In genomic region chr1:20486457-20487235, GRCh38 we compare ENCODE assay signal across 8 cellular contexts. TPM values are rescaled to one million over a fixed set of nuclear protein-coding genes. Genes with fewer than 3 reads are reported as not detected.
A peak's percentile ranks its signal among the peaks of the same experiment; 100 is the strongest.
DNase-seq lines count a peak whose midpoint lies in the region; ATAC-seq and TF ChIP-seq lines count a peak whose summit lies in the region.

No MANE protein-coding gene starts in this region.

- no peaks in the 10 kb centered on the region for H3K36me3 Mint-ChIP-seq in activated naive CD8-positive, alpha-beta T cell treated with anti-CD3 and anti-CD28 coated beads, Interleukin-2, amount 50 U/mL, for 24 hours (ENCODE audit: low read depth)

- peaks cover 19% of the 10 kb centered on the region for H3K4me1 Mint-ChIP-seq in activated naive CD8-positive, alpha-beta T cell treated with anti-CD3 and anti-CD28 coated beads, Interleukin-2, amount 50 U/mL, for 24 hours

- no peak for ATAC-seq in activated naive CD8-positive, alpha-beta T cell treated with anti-CD3 and anti-CD28 coated beads, Interleukin-2, amount 50 U/mL, for 24 hours
- ATAC-seq in GM18519 (IDR thresholded peaks at IDR 0.05; ENCODE audit: low FRiP score, unreplicated experiment) (no peak), HG03196 (IDR thresholded peaks at IDR 0.05; ENCODE audit: unreplicated experiment) (no peak)

- peaks cover 11% of the 10 kb centered on the region for H3K4me1 ChIP-seq in ovary (ENCODE audit: insufficient read depth)

- H3K4me3 Mint-ChIP-seq in activated naive CD8-positive, alpha-beta T cell treated with anti-CD3 and anti-CD28 coated beads, Interleukin-2, amount 50 U/mL, for 24 hours = peak overlapping the region; percentile 29

- H3K27ac ChIP-seq in ovary = peak overlapping the region; percentile 83 to 88

- H3K4me3 ChIP-seq in ovary = peak overlapping the region; percentile 81

- no peaks in the 10 kb centered on the region for H3K27me3 ChIP-seq in ovary

- WGBS in ovary, 3 donors = 1 to 2% (median 2%) methylated on average over 40 to 51 of the region's 51 CpGs

- no peaks in the 10 kb centered on the region for H3K9me3 Mint-ChIP-seq in activated naive CD8-positive, alpha-beta T cell treated with anti-CD3 and anti-CD28 coated beads, Interleukin-2, amount 50 U/mL, for 24 hours

- TF ChIP-seq POLR2A in ovary (IDR thresholded peaks at IDR 0.05) = peak; percentile 77

- H3K27ac Mint-ChIP-seq in activated naive CD8-positive, alpha-beta T cell treated with anti-CD3 and anti-CD28 coated beads, Interleukin-2, amount 50 U/mL, for 24 hours = no peak overlapping the region

- no peak for TF ChIP-seq CTCF in ovary (IDR thresholded peaks at IDR 0.05)

- H3K36me3 ChIP-seq in ovary = no peaks in the 10 kb centered on the region

- DNase-seq in DMS153 (lab: John Stamatoyannopoulos, UW) (peak; percentile 92), NCI-H1694 (lab: John Stamatoyannopoulos, UW) (peak; percentile 55), cardiac septum (ENCODE audit: low spot score) (peak; percentile 74), ovary (peak; percentile 91 to 95 (median 92))
- DNase-seq in activated naive CD8-positive, alpha-beta T cell treated with anti-CD3 and anti-CD28 coated beads, Interleukin-2, amount 50 U/mL, for 24 hours = no peak
- no peak for DNase-seq in activated CD4-positive, alpha-beta T cell treated with anti-CD3 and anti-CD28 coated beads, Interleukin-2, amount 50 U/mL, for 1 hour

- peaks cover 54% of the 10 kb centered on the region for H3K27me3 Mint-ChIP-seq in activated naive CD8-positive, alpha-beta T cell treated with anti-CD3 and anti-CD28 coated beads, Interleukin-2, amount 50 U/mL, for 24 hours

- intact Hi-C loops in cardiac septum (cut with DNase I) (loop anchor here (10.0 kb wide), 1 partner anchor 412 kb away; the partner anchor contains the start of gene PLA2G5), ovary (cut with DNase I) (no loop called here)

- H3K9me3 ChIP-seq in ovary = no peaks in the 10 kb centered on the region

- TF ChIP-seq EP300 in ovary (IDR thresholded peaks at IDR 0.05) = no peak

RNA-seq across cellular contexts. Expression of gene CAMK2N1, which starts 0.6 kb away (rescaled TPM):
- total RNA-seq in cardiac septum (11.7 TPM), ovary (10 to 100 TPM; 11.3 to 95.9 (median 35.2) TPM)
- 10 to 100 TPM; 20.8 to 42.6 TPM for polyA plus RNA-seq in ovary

RNA-seq across cellular contexts. Expression of gene MUL1, which starts 21.3 kb away (rescaled TPM):
- total RNA-seq in cardiac septum (35.1 TPM), ovary (10 to 100 TPM; 19.9 to 31.6 (median 24.6) TPM)
- 10 to 100 TPM; 16.7 to 20.1 TPM for polyA plus RNA-seq in ovary

Comparison
In these comparisons a context has a peak if more than half of its experiments do, and no peak if none do; other contexts are left out.
1. DNase-seq: peak in DMS153 (single experiment), NCI-H1694 (single experiment), cardiac septum (single experiment) and ovary (5 of 5); none in activated naive CD8-positive, alpha-beta T cell treated with anti-CD3 and anti-CD28 coated beads, Interleukin-2, amount 50 U/mL, for 24 hours (single experiment) and activated CD4-positive, alpha-beta T cell treated with anti-CD3 and anti-CD28 coated beads, Interleukin-2, amount 50 U/mL, for 1 hour (single experiment).